Comparison of ENCODE assay signal across 10 cellular contexts in the genomic region with DNA sequence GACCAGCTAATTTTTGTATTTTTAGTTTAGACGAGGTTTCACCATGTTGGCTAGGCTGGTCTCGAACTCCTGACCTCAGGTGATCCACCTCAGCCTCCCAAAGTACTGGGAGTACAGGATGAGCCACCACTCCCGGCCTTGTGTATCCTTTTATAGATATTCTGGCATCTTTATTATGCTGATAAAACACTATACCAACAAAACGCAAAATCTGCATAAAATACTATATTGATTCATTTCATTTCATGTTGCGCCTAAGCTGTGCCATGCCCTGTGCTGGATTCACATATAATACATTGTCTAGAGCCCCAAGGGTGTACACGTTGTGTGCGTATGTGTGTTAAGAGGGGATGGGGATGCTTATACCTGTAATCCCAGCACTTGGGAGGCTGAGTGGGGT.
"Had no signal": no experiment of that assay in that cellular context is flagged by ENCODE, and none has a peak within 500 bp of the region (broad histone marks: within the 10 kb centered on the region; RNA-seq: fewer than 3 reads in every experiment).

No MANE protein-coding gene starts in this region.

- H3K9me3 Mint-ChIP-seq: HFFc6, IgD-negative memory B cell had no signal

- H3K4me2 ChIP-seq: KMS-11 had no signal

- H3K36me3 ChIP-seq: HAP-1 had no signal

- ATAC-seq: HCT116 had no signal

- DNase-seq: GM23248, GOT3, H7, HFFc6, KBM-7 had no signal

- H3K27ac ChIP-seq: GM23248, HL-60, KMS-11 had no signal

- H3K4me3 Mint-ChIP-seq: HFFc6 had no signal

- H3K9ac ChIP-seq: GM23248, KMS-11 had no signal

- H3K4me1 ChIP-seq: HAP-1 had no signal

- H3K36me3 Mint-ChIP-seq: IgD-negative memory B cell had no signal

- H3K27me3 Mint-ChIP-seq: IgD-negative memory B cell had no signal

- H2AFZ ChIP-seq: GM23248 had no signal

- H3K27ac Mint-ChIP-seq: HFFc6 had no signal

- H3K4me3 ChIP-seq: GM23248, HAP-1 had no signal

- H3K9me3 ChIP-seq: HAP-1 had no signal
